Comparison of ENCODE assay signal across 16 cellular contexts in genomic region chr1:151942882-151943281, GRCh38. TPM values are rescaled to one million over a fixed set of nuclear protein-coding genes. Genes with fewer than 3 reads are reported as not detected.
A peak's percentile ranks its signal among the peaks of the same experiment; 100 is the strongest.
DNase-seq lines count a peak whose midpoint lies in the region; ATAC-seq and TF ChIP-seq lines count a peak whose summit lies in the region.
"Had no signal": no experiment of that assay in that cellular context is flagged by ENCODE, and none has a peak within 500 bp of the region (broad histone marks: within the 10 kb centered on the region; RNA-seq: fewer than 3 reads in every experiment).

No MANE protein-coding gene starts in this region.

- TF ChIP-seq CTCF in activated CD8-positive, alpha-beta T cell treated with anti-CD3 and anti-CD28 coated beads for 36 hours (IDR thresholded peaks at IDR 0.05) = no peak

- H3K4me1 Mint-ChIP-seq in activated CD8-positive, alpha-beta T cell treated with anti-CD3 and anti-CD28 coated beads for 36 hours (ENCODE audit: low read depth) = peaks cover 54% of the 10 kb centered on the region
- H3K4me1 Mint-ChIP-seq in activated CD8-positive, alpha-beta T cell treated with anti-CD3 and anti-CD28 coated beads, Interleukin-2, amount 10 ng/mL, durations not matched to agents 7 days and 5 days (ENCODE audit: low read depth) = peaks cover 29% of the 10 kb centered on the region
- H3K4me1 Mint-ChIP-seq in activated naive CD8-positive, alpha-beta T cell (ENCODE audit: low read depth) = peaks cover 50% of the 10 kb centered on the region
- peaks cover 25% of the 10 kb centered on the region for H3K4me1 Mint-ChIP-seq in stimulated activated memory B cell treated with anti-CD40 and anti-IgM and Interleukin-4, amounts not matched to agents 10 μg/mL and 1 μg/mL and 100 μg/mL, for 72 hours

- H3K27me3 Mint-ChIP-seq in activated CD8-positive, alpha-beta T cell treated with anti-CD3 and anti-CD28 coated beads for 36 hours = no peaks in the 10 kb centered on the region
- H3K27me3 Mint-ChIP-seq in activated CD8-positive, alpha-beta T cell treated with anti-CD3 and anti-CD28 coated beads, Interleukin-2, amount 10 ng/mL, durations not matched to agents 7 days and 5 days (ENCODE audit: low read depth) = peaks cover 6% of the 10 kb centered on the region
- H3K27me3 Mint-ChIP-seq in activated naive CD8-positive, alpha-beta T cell = peaks cover 2% of the 10 kb centered on the region
- H3K27me3 Mint-ChIP-seq in stimulated activated memory B cell treated with anti-CD40 and anti-IgM and Interleukin-4, amounts not matched to agents 10 μg/mL and 1 μg/mL and 100 μg/mL, for 72 hours = no peaks in the 10 kb centered on the region

- H3K36me3 Mint-ChIP-seq in activated CD8-positive, alpha-beta T cell treated with anti-CD3 and anti-CD28 coated beads for 36 hours (ENCODE audit: low read depth) = no peaks in the 10 kb centered on the region
- no peaks in the 10 kb centered on the region for H3K36me3 Mint-ChIP-seq in activated CD8-positive, alpha-beta T cell treated with anti-CD3 and anti-CD28 coated beads, Interleukin-2, amount 10 ng/mL, durations not matched to agents 7 days and 5 days (ENCODE audit: low read depth)
- peaks cover 6% of the 10 kb centered on the region for H3K36me3 Mint-ChIP-seq in activated naive CD8-positive, alpha-beta T cell
- no peaks in the 10 kb centered on the region for H3K36me3 Mint-ChIP-seq in stimulated activated memory B cell treated with anti-CD40 and anti-IgM and Interleukin-4, amounts not matched to agents 10 μg/mL and 1 μg/mL and 100 μg/mL, for 72 hours

- CTCF ChIA-PET in activated CD8-positive, alpha-beta T cell treated with anti-CD3 and anti-CD28 coated beads for 36 hours (lab: Charles Lee) = interaction anchor here (0.9 to 2.1 kb wide), 4 partner anchors 7 to 92 kb away, joined by 3 to 6 read pairs (median 3); no protein-coding TSS in a partner anchor
- CTCF ChIA-PET in activated CD8-positive, alpha-beta T cell treated with anti-CD3 and anti-CD28 coated beads, Interleukin-2, amount 10 ng/mL, durations not matched to agents 7 days and 5 days (lab: Charles Lee) = interaction anchor here (1.2 to 2.1 kb wide), 2 partner anchors 10 to 58 kb away, joined by 6 to 9 read pairs; no protein-coding TSS in a partner anchor

- POLR2A ChIA-PET in activated CD8-positive, alpha-beta T cell treated with anti-CD3 and anti-CD28 coated beads for 36 hours (lab: Charles Lee) = no interaction called here
- POLR2A ChIA-PET in activated CD8-positive, alpha-beta T cell treated with anti-CD3 and anti-CD28 coated beads, Interleukin-2, amount 10 ng/mL, durations not matched to agents 7 days and 5 days (lab: Charles Lee) = interaction anchor here (0.6 kb wide), 1 partner anchor 72 kb away, joined by 3 read pairs; no protein-coding TSS in a partner anchor

- H3K4me3 Mint-ChIP-seq in activated CD8-positive, alpha-beta T cell treated with anti-CD3 and anti-CD28 coated beads for 36 hours = no peak overlapping the region
- H3K4me3 Mint-ChIP-seq in activated CD8-positive, alpha-beta T cell treated with anti-CD3 and anti-CD28 coated beads, Interleukin-2, amount 10 ng/mL, durations not matched to agents 7 days and 5 days = no peak overlapping the region
- H3K4me3 Mint-ChIP-seq in activated naive CD8-positive, alpha-beta T cell = no peak overlapping the region
- no peak overlapping the region for H3K4me3 Mint-ChIP-seq in stimulated activated memory B cell treated with anti-CD40 and anti-IgM and Interleukin-4, amounts not matched to agents 10 μg/mL and 1 μg/mL and 100 μg/mL, for 72 hours
- H3K4me3 Mint-ChIP-seq: nephron had no signal

- intact Hi-C loops in activated CD8-positive, alpha-beta T cell treated with anti-CD3 and anti-CD28 coated beads for 36 hours (cut with micrococcal nuclease) = no loop called here
- intact Hi-C loops in Right ventricle myocardium superior (cut with DNase I) = no loop called here

- H3K27ac Mint-ChIP-seq in activated CD8-positive, alpha-beta T cell treated with anti-CD3 and anti-CD28 coated beads for 36 hours = peak overlapping the region; percentile 47
- H3K27ac Mint-ChIP-seq in activated CD8-positive, alpha-beta T cell treated with anti-CD3 and anti-CD28 coated beads, Interleukin-2, amount 10 ng/mL, durations not matched to agents 7 days and 5 days = no peak overlapping the region
- H3K27ac Mint-ChIP-seq in activated naive CD8-positive, alpha-beta T cell = peak overlapping the region; percentile 19
- peak overlapping the region; percentile 31 for H3K27ac Mint-ChIP-seq in stimulated activated memory B cell treated with anti-CD40 and anti-IgM and Interleukin-4, amounts not matched to agents 10 μg/mL and 1 μg/mL and 100 μg/mL, for 72 hours

- no peaks in the 10 kb centered on the region for H3K9me3 Mint-ChIP-seq in activated CD8-positive, alpha-beta T cell treated with anti-CD3 and anti-CD28 coated beads for 36 hours
- no peaks in the 10 kb centered on the region for H3K9me3 Mint-ChIP-seq in activated CD8-positive, alpha-beta T cell treated with anti-CD3 and anti-CD28 coated beads, Interleukin-2, amount 10 ng/mL, durations not matched to agents 7 days and 5 days (ENCODE audit: insufficient read depth)
- no peaks in the 10 kb centered on the region for H3K9me3 Mint-ChIP-seq in activated naive CD8-positive, alpha-beta T cell (ENCODE audit: low read depth)
- no peaks in the 10 kb centered on the region for H3K9me3 Mint-ChIP-seq in stimulated activated memory B cell treated with anti-CD40 and anti-IgM and Interleukin-4, amounts not matched to agents 10 μg/mL and 1 μg/mL and 100 μg/mL, for 72 hours
- H3K9me3 Mint-ChIP-seq: nephron had no signal

- no peak for ATAC-seq in activated CD8-positive, alpha-beta T cell treated with anti-CD3 and anti-CD28 coated beads for 36 hours
- no peak for ATAC-seq in activated CD8-positive, alpha-beta T cell treated with anti-CD3 and anti-CD28 coated beads, Interleukin-2, amount 10 ng/mL, durations not matched to agents 7 days and 5 days
- peak; percentile 38 for ATAC-seq in Right ventricle myocardium superior (ENCODE audit: poor library complexity)
- ATAC-seq in stimulated activated memory B cell treated with anti-CD40 and anti-IgM and Interleukin-4, amounts not matched to agents 10 μg/mL and 1 μg/mL and 100 μg/mL, for 72 hours = no peak
- ATAC-seq: stimulated activated naive CD8-positive, alpha-beta T cell treated with anti-CD3 and anti-CD28 coated beads, Interleukin-15, Interleukin-2, amounts not matched to agents 100 U/mL and 50 U/mL, for 24 hours had no signal

- no peak for DNase-seq in activated CD8-positive, alpha-beta T cell treated with anti-CD3 and anti-CD28 coated beads for 36 hours
- DNase-seq in activated CD8-positive, alpha-beta T cell treated with anti-CD3 and anti-CD28 coated beads, Interleukin-2, amount 10 ng/mL, durations not matched to agents 7 days and 5 days = no peak
- DNase-seq in Right ventricle myocardium superior (no peak), DMS 273 treated with DMSO at 0.1 percent for 48 hours (lab: John Stamatoyannopoulos, UW) (no peak), MV-4-11 (lab: John Stamatoyannopoulos, UW) (no peak)
- no peak for DNase-seq in stimulated activated CD4-positive, alpha-beta T cell treated with anti-CD3 and anti-CD28 coated beads, Interleukin-4, amount 100 ng/mL, for 24 hours
- DNase-seq: activated CD4-positive, alpha-beta T cell treated with anti-CD3 and anti-CD28 coated beads, Interleukin-2, amount 50 U/mL, for 48 hours; activated naive CD4-positive, alpha-beta T cell treated with Interleukin-2 at 50 U/mL for 16 hours; KBM-7; NCI-H187; NCI-H524 treated with DMSO at 0.1 percent for 48 hours; RPMI8226; stimulated activated naive CD8-positive, alpha-beta T cell treated with anti-CD3 and anti-CD28 coated beads, Interleukin-15, Interleukin-2, amounts not matched to agents 100 U/mL and 50 U/mL, for 24 hours had no signal

RNA-seq across cellular contexts. Expression of gene THEM4, which starts 33.6 kb away (rescaled TPM):
- total RNA-seq in activated CD8-positive, alpha-beta T cell treated with anti-CD3 and anti-CD28 coated beads for 36 hours = 10 to 100 TPM; 19.9 to 22.0 TPM
- total RNA-seq in activated CD8-positive, alpha-beta T cell treated with anti-CD3 and anti-CD28 coated beads, Interleukin-2, amount 10 ng/mL, durations not matched to agents 7 days and 5 days = 10 to 100 TPM; 29.8 to 31.7 TPM
- 17.0 TPM for total RNA-seq in Right ventricle myocardium superior

RNA-seq across cellular contexts. Expression of gene S100A10, which starts 50.8 kb away (rescaled TPM):
- total RNA-seq in activated CD8-positive, alpha-beta T cell treated with anti-CD3 and anti-CD28 coated beads for 36 hours = 100 to 1,000 TPM; 208 to 220 TPM
- 100 to 1,000 TPM; 540 to 571 TPM for total RNA-seq in activated CD8-positive, alpha-beta T cell treated with anti-CD3 and anti-CD28 coated beads, Interleukin-2, amount 10 ng/mL, durations not matched to agents 7 days and 5 days
- 230 TPM for total RNA-seq in Right ventricle myocardium superior
